8 cellular contexts compared by ENCODE assay signal in genomic region chr2:157876771-157877108, GRCh38. TPM values are rescaled to one million over a fixed set of nuclear protein-coding genes. Genes with fewer than 3 reads are reported as not detected.
DNase-seq lines count a peak whose midpoint lies in the region; FAIRE-seq and TF ChIP-seq lines count a peak whose summit lies in the region.

No MANE protein-coding gene starts in this region.

- TF ChIP-seq POLR2A in GM12892 (IDR thresholded peaks at IDR 0.05; ENCODE audit: low read depth, low read length): no peak

- H3K36me3 ChIP-seq in OCI-LY3 (replicated peaks; ENCODE audit: low read depth, low read length): no peaks in the 10 kb centered on the region

- TF ChIP-seq CTCF in OCI-LY3 (IDR thresholded peaks at IDR 0.05; ENCODE audit: low read depth, low read length) (no peak), epithelial cell of esophagus (IDR thresholded peaks at IDR 0.05; ENCODE audit: insufficient read depth, low read depth, low read length, missing control alignments) (no peak)

- H3K79me2 ChIP-seq in OCI-LY3 (ENCODE audit: low read length): no peaks in the 10 kb centered on the region

- peak overlapping the region; percentile 58 for H2AFZ ChIP-seq in OCI-LY3 (ENCODE audit: low read depth, low read length)

- peaks cover 15% of the 10 kb centered on the region for H3K4me1 ChIP-seq in OCI-LY3 (ENCODE audit: low read length)

- peak overlapping the region; percentile 67 for H3K9ac ChIP-seq in OCI-LY3 (ENCODE audit: low read length)

- H3K27ac ChIP-seq in OCI-LY3 (ENCODE audit: low read length): 0 out of 2 replicates have a peak overlapping the region, but pooled peaks have one; percentile 17

- FAIRE-seq in GM12892 (lab: Jason Lieb, UNC): no peak

- DNase-seq in epithelial cell of esophagus (ENCODE audit: low read depth) (no peak), pons (ENCODE audit: low spot score) (peak; percentile 60), NCI-H2081 treated with DMSO at 0.1 percent for 48 hours (lab: John Stamatoyannopoulos, UW) (no peak), AML-193 (lab: John Stamatoyannopoulos, UW) (no peak), GM12892 (ENCODE audit: insufficient read length) (no peak), putamen (ENCODE audit: low spot score) (no peak)

- peak overlapping the region; percentile 94 for H3K4me2 ChIP-seq in OCI-LY3 (ENCODE audit: low read length)

- peak overlapping the region; percentile 72; the same call in 1 of the 2 replicates for H3K4me3 ChIP-seq in GM08714 (ENCODE audit: low read length)
- peak overlapping the region; percentile 85 for H3K4me3 ChIP-seq in OCI-LY3 (ENCODE audit: low read length)
- H3K4me3 ChIP-seq in epithelial cell of esophagus (ENCODE audit: low read length): peak overlapping the region; percentile 68

- no peaks in the 10 kb centered on the region for H3K9me3 ChIP-seq in OCI-LY3 (ENCODE audit: insufficient read depth, low read length)

- H3K27me3 ChIP-seq in OCI-LY3 (ENCODE audit: low read depth, low read length): no peaks in the 10 kb centered on the region

- no peaks in the 10 kb centered on the region for H4K20me1 ChIP-seq in OCI-LY3 (ENCODE audit: insufficient read depth, low read length)

RNA-seq across cellular contexts. Expression of gene ACVR1, which starts 0.6 kb away (rescaled TPM):
- polyA plus RNA-seq in GM12892 (2012; ENCODE audit: missing spikeins): not detected
